Comparison of ENCODE assay signal across 23 cellular contexts in the genomic region with DNA sequence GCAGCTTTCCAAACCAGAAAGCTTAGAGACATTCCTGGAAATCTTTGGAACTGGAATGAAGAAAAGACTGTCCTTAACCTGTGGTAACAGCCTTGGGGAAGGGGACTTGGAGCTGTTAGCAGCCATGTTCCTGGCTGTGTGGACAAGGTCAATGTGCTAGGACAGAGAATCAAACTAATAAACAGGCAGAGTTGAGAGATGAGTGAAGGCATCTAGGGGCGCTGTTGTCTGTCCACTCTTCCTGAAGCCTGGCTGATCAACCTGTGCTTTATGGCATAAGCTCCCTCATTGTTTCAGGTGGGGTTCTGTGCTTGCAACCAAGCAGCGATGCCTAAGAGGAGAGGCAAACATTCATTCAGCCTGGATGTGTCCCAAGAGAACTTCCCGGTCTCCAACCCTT. TPM values are rescaled to one million over a fixed set of nuclear protein-coding genes. Genes with fewer than 3 reads are reported as not detected.
"Had no signal": no experiment of that assay in that cellular context is flagged by ENCODE, and none has a peak within 500 bp of the region (broad histone marks: within the 10 kb centered on the region; RNA-seq: fewer than 3 reads in every experiment).

No MANE protein-coding gene starts in this region.

- H3K36me3 Mint-ChIP-seq: natural killer cell treated with Interleukin-12 subunit alpha and Interleukin-12 subunit beta and Interleukin-15 and Interleukin-18, amount 100 ng/mL, for 72 hours; neural progenitor cell had no signal

- H3K27ac Mint-ChIP-seq: natural killer cell treated with Interleukin-12 subunit alpha and Interleukin-12 subunit beta and Interleukin-15 and Interleukin-18, amount 100 ng/mL, for 72 hours; neural progenitor cell had no signal

- H3K4me2 ChIP-seq: neural progenitor cell had no signal

- H3K9ac ChIP-seq: neural progenitor cell had no signal

- H3K9me3 ChIP-seq: esophagus muscularis mucosa, gastrocnemius medialis, mucosa of descending colon, ovary, right atrium auricular region, suprapubic skin, tibial artery, upper lobe of left lung, uterus had no signal

- DNase-seq: effector CD4-positive, alpha-beta T cell; gastrocnemius medialis; heart right ventricle; hypothalamus; islet precursor cell; mammary epithelial cell; mucosa of descending colon; nucleus accumbens; ovary; stimulated activated CD4-positive, alpha-beta T cell treated with anti-CD3 and anti-CD28 coated beads, Interleukin-12 subunit alpha, Interleukin-12 subunit beta, amount 100 ng/mL, for 4 hours; stimulated activated naive CD8-positive, alpha-beta T cell treated with anti-CD3 and anti-CD28 coated beads, Interleukin-15, Interleukin-2, amounts not matched to agents 100 U/mL and 50 U/mL, for 24 hours; tibial artery; upper lobe of left lung; uterus had no signal

- H3K4me3 ChIP-seq: coronary artery, esophagus muscularis mucosa, gastrocnemius medialis, heart right ventricle, mucosa of descending colon, neural progenitor cell, ovary, right atrium auricular region, suprapubic skin, tibial artery, upper lobe of left lung, uterus had no signal

- H3K9me3 Mint-ChIP-seq: natural killer cell treated with Interleukin-12 subunit alpha and Interleukin-12 subunit beta and Interleukin-15 and Interleukin-18, amount 100 ng/mL, for 72 hours had no signal

- H3K27ac ChIP-seq: coronary artery, epithelial cell of prostate, esophagus muscularis mucosa, gastrocnemius medialis, heart right ventricle, neural progenitor cell, ovary, right atrium auricular region, suprapubic skin, tibial artery, upper lobe of left lung, uterus had no signal

- H3K4me1 ChIP-seq: esophagus muscularis mucosa, gastrocnemius medialis, heart right ventricle, right atrium auricular region, tibial artery, upper lobe of left lung, uterus had no signal

- H2AFZ ChIP-seq: neural progenitor cell had no signal

- H3K27me3 ChIP-seq: esophagus muscularis mucosa, gastrocnemius medialis, heart right ventricle, neural progenitor cell, ovary, right atrium auricular region, suprapubic skin, tibial artery, upper lobe of left lung, uterus had no signal

- H3K36me3 ChIP-seq: esophagus muscularis mucosa, gastrocnemius medialis, heart right ventricle, neural progenitor cell, ovary, right atrium auricular region, suprapubic skin, tibial artery, upper lobe of left lung, uterus had no signal

- H3K4me3 Mint-ChIP-seq: natural killer cell treated with Interleukin-12 subunit alpha and Interleukin-12 subunit beta and Interleukin-15 and Interleukin-18, amount 100 ng/mL, for 72 hours; neural progenitor cell had no signal

- ATAC-seq: gastrocnemius medialis; heart right ventricle; left lobe of liver; mucosa of descending colon; stimulated activated naive CD8-positive, alpha-beta T cell treated with anti-CD3 and anti-CD28 coated beads, Interleukin-15, Interleukin-2, amounts not matched to agents 100 U/mL and 50 U/mL, for 24 hours had no signal

- FAIRE-seq: small intestine had no signal

RNA-seq across cellular contexts. Expression of a gene that starts 19.3 kb away (rescaled TPM):
- total RNA-seq: left lobe of liver; natural killer cell treated with Interleukin-12 subunit alpha and Interleukin-12 subunit beta and Interleukin-15 and Interleukin-18, amount 100 ng/mL, for 72 hours had no signal
